1 cellular context compared by ENCODE assay signal in the genomic region with DNA sequence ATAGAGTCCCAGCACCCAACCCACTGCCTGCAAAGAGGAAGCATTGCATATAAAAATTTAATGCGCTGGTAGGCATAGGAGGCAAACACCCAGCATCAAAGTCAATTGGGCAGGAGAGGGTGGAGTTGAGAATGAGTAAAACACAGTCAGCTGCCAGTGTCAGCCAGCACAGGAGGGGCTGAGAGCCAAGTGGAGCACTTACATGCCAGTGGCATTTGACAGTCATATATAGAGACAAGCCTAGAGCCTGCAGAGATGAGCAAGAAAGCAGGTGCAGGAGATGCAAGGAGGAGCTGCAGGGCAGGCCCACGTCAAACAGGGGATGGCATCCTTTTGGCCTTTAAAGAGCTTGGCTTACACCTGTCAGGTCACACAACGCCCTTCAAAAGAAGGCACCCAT.
TF ChIP-seq lines count a peak whose summit lies in the region.

No MANE protein-coding gene starts in this region.

TF ChIP-seq in H1, 55 proteins besides CTCF, POLR2A, EP300 and RAD21 (continued from another document):
- TF ChIP-seq RBBP5 (IDR thresholded peaks at IDR 0.05; ENCODE audit: borderline replicate concordance, low read depth, low read length) (no peak), EGR1 (IDR thresholded peaks at IDR 0.05; ENCODE audit: borderline replicate concordance, low read depth, low read length) (no peak), KDM1A (IDR thresholded peaks at IDR 0.05; ENCODE audit: borderline replicate concordance, low read length) (no peak), RXRA (IDR thresholded peaks at IDR 0.05; ENCODE audit: insufficient read depth, low read depth, low read length) (no peak), MAFK (IDR thresholded peaks at IDR 0.05; ENCODE audit: low read depth, low read length) (no peak), ATF3 (IDR thresholded peaks at IDR 0.05; ENCODE audit: insufficient read depth, low read depth, low read length) (no peak), SIN3A (conservative IDR thresholded peaks at IDR 0.05 in 1 of 2, IDR thresholded peaks at IDR 0.05 in 1 of 2; ENCODE audit: low read depth in 1 of 2, low read length in 2 of 2) (no peak), EZH2 (IDR thresholded peaks at IDR 0.05; ENCODE audit: low read depth, low read length, severe bottlenecking) (no peak), BCL11A (IDR thresholded peaks at IDR 0.05; ENCODE audit: low read depth in 2 of 2, low read length in 2 of 2) (no peak), TAF1 (IDR thresholded peaks at IDR 0.05; ENCODE audit: low read depth, low read length) (no peak), YY1 (IDR thresholded peaks at IDR 0.05; ENCODE audit: low read depth, low read length) (no peak), PHF8 (conservative IDR thresholded peaks at IDR 0.05; ENCODE audit: low read depth, low read length) (no peak), CBX8 (IDR thresholded peaks at IDR 0.05; ENCODE audit: borderline replicate concordance, low read depth, low read length) (no peak)
